11 cellular contexts compared by ENCODE assay signal in the genomic region with DNA sequence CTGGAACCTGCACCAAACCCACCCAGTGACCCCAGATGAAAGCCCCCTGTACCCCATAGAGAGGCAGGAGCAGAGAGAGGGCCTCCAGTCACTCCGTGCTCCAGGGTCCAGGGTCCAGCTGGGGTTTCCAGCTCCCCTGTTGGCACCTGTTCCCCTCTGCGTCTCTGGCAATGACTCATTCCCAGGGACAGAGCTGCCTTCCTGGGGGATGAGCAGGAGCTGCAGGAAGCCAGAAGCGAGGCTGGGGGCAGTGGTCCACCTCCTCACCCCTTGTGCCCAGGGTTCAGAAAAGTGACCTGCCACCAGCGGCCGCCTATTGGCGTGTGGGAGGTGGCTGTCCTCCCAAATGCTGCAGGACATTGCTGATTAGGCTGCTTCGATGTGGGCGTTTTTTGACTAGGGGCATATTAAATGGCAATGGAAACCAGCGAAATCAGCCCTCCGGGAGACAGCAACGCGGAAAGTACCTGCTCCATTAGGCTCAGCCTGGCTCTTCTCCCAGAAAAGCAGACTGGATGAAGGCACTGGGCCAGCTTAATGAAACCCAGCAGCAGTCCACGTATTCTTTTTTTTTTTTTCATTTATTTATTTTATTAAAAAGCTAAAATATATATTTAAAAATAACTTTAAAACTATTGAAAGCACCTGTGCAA.
DNase-seq lines count a peak whose midpoint lies in the region; ATAC-seq and TF ChIP-seq lines count a peak whose summit lies in the region.
"Had no signal": no experiment of that assay in that cellular context is flagged by ENCODE, and none has a peak within 500 bp of the region (broad histone marks: within the 10 kb centered on the region; RNA-seq: fewer than 3 reads in every experiment).

No MANE protein-coding gene starts in this region.

- intact Hi-C loops in posterior vena cava (cut with DNase I), result no loop called here

- H3K27ac Mint-ChIP-seq in HFFc6, result no peak overlapping the region
- no peak overlapping the region for H3K27ac Mint-ChIP-seq in activated naive CD8-positive, alpha-beta T cell treated with anti-CD3 and anti-CD28 coated beads for 36 hours

- H4K20me1 ChIP-seq in fibroblast of lung (ENCODE audit: control insufficient read depth, extremely low read depth, insufficient read depth, low read length), result no peaks in the 10 kb centered on the region

- H3K4me3 Mint-ChIP-seq in HFFc6, result no peak overlapping the region
- no peak overlapping the region for H3K4me3 Mint-ChIP-seq in activated naive CD8-positive, alpha-beta T cell treated with anti-CD3 and anti-CD28 coated beads for 36 hours

- no peaks in the 10 kb centered on the region for H3K36me3 Mint-ChIP-seq in HFFc6 (ENCODE audit: low read depth)
- H3K36me3 Mint-ChIP-seq in activated naive CD8-positive, alpha-beta T cell treated with anti-CD3 and anti-CD28 coated beads for 36 hours, result no peaks in the 10 kb centered on the region
- H3K36me3 Mint-ChIP-seq: activated naive CD4-positive, alpha-beta T cell treated with anti-CD3 and anti-CD28 coated beads, Interleukin-2, amount 50 U/mL, for 72 hours had no signal

- no peak for ATAC-seq in GM21786 (IDR thresholded peaks at IDR 0.05; ENCODE audit: unreplicated experiment)
- ATAC-seq: activated naive CD4-positive, alpha-beta T cell treated with anti-CD3 and anti-CD28 coated beads, Interleukin-2, amount 50 U/mL, for 72 hours had no signal

- no peak overlapping the region for H3K27ac ChIP-seq in fibroblast of lung (ENCODE audit: insufficient read depth, low read length)

- peaks cover 5% of the 10 kb centered on the region; the same call in 1 of the 2 replicates for H3K4me1 Mint-ChIP-seq in HFFc6 (ENCODE audit: low read depth)
- no peaks in the 10 kb centered on the region for H3K4me1 Mint-ChIP-seq in activated naive CD8-positive, alpha-beta T cell treated with anti-CD3 and anti-CD28 coated beads for 36 hours

- no peaks in the 10 kb centered on the region for H3K9me3 ChIP-seq in fibroblast of lung (ENCODE audit: control insufficient read depth, insufficient read depth, low read depth, low read length)

- peaks cover 9% of the 10 kb centered on the region for H3K9me3 Mint-ChIP-seq in HFFc6
- no peaks in the 10 kb centered on the region for H3K9me3 Mint-ChIP-seq in activated naive CD8-positive, alpha-beta T cell treated with anti-CD3 and anti-CD28 coated beads for 36 hours
- H3K9me3 Mint-ChIP-seq: activated naive CD4-positive, alpha-beta T cell treated with anti-CD3 and anti-CD28 coated beads, Interleukin-2, amount 50 U/mL, for 72 hours had no signal

- H3K27me3 Mint-ChIP-seq in HFFc6 (ENCODE audit: insufficient read depth), result peaks cover 2% of the 10 kb centered on the region
- H3K27me3 Mint-ChIP-seq in activated naive CD8-positive, alpha-beta T cell treated with anti-CD3 and anti-CD28 coated beads for 36 hours, result no peaks in the 10 kb centered on the region

- no peak overlapping the region for H2AFZ ChIP-seq in fibroblast of lung (ENCODE audit: low read length)

- H3K27me3 ChIP-seq in fibroblast of lung (ENCODE audit: control insufficient read depth, insufficient read depth, low read length), result no peaks in the 10 kb centered on the region

- H3K4me2 ChIP-seq in fibroblast of lung (ENCODE audit: extremely low read depth, insufficient read depth, low read length), result peak overlapping the region; percentile 13

- H3K36me3 ChIP-seq in fibroblast of lung (ENCODE audit: control insufficient read depth, insufficient read depth, low read length), result no peaks in the 10 kb centered on the region

- H3K79me2 ChIP-seq in fibroblast of lung (ENCODE audit: control insufficient read depth, insufficient read depth, low read length), result no peaks in the 10 kb centered on the region

- peak; percentile 36 for DNase-seq in ELR (ENCODE audit: low read depth)
- peak; percentile 39 for DNase-seq in NCI-H2196 treated with DMSO at 0.1 percent for 48 hours (lab: John Stamatoyannopoulos, UW; ENCODE audit: unreplicated experiment)
- peak; percentile 41 to 63 for DNase-seq in fibroblast of lung (ENCODE audit: low read depth in 2 of 2)
- peak; percentile 56 for DNase-seq in posterior vena cava (ENCODE audit: low spot score)
- no peak for DNase-seq in HFFc6
- DNase-seq in activated naive CD8-positive, alpha-beta T cell treated with anti-CD3 and anti-CD28 coated beads for 36 hours, result no peak
- DNase-seq in middle frontal gyrus (ENCODE audit: extremely low spot score, low spot score), result no peak
- DNase-seq: activated CD4-positive, CD25-positive, alpha-beta regulatory T cell; KBM-7 had no signal

- H3K4me1 ChIP-seq in fibroblast of lung (ENCODE audit: control insufficient read depth, extremely low read depth, insufficient read depth, low read length), result no peaks in the 10 kb centered on the region

- H3K4me3 ChIP-seq in fibroblast of lung (replicated peaks in 1 of 4; ENCODE audit: control extremely low read depth in 1 of 4, insufficient read depth in 1 of 4, low read depth in 3 of 4, low read length in 4 of 4), result no peak overlapping the region

- no peak for TF ChIP-seq CTCF in fibroblast of lung (conservative IDR thresholded peaks at IDR 0.05 in 1 of 2, IDR thresholded peaks at IDR 0.05 in 1 of 2; ENCODE audit: low read depth in 1 of 2, low read length in 2 of 2)
- no peak for TF ChIP-seq CTCF in HFFc6 (IDR thresholded peaks at IDR 0.05)

- H3K9ac ChIP-seq in fibroblast of lung (ENCODE audit: insufficient read depth, low read length), result no peak overlapping the region

Comparison
In these comparisons a context has a peak if more than half of its experiments do, and no peak if none do; other contexts are left out.
1. DNase-seq: peak in ELR (single experiment), NCI-H2196 treated with DMSO at 0.1 percent for 48 hours (single experiment), fibroblast of lung (2 of 2) and posterior vena cava (single experiment); none in HFFc6 (single experiment), activated naive CD8-positive, alpha-beta T cell treated with anti-CD3 and anti-CD28 coated beads for 36 hours (single experiment) and middle frontal gyrus (single experiment).